Comparison of ENCODE assay signal across 8 cellular contexts in the genomic region with DNA sequence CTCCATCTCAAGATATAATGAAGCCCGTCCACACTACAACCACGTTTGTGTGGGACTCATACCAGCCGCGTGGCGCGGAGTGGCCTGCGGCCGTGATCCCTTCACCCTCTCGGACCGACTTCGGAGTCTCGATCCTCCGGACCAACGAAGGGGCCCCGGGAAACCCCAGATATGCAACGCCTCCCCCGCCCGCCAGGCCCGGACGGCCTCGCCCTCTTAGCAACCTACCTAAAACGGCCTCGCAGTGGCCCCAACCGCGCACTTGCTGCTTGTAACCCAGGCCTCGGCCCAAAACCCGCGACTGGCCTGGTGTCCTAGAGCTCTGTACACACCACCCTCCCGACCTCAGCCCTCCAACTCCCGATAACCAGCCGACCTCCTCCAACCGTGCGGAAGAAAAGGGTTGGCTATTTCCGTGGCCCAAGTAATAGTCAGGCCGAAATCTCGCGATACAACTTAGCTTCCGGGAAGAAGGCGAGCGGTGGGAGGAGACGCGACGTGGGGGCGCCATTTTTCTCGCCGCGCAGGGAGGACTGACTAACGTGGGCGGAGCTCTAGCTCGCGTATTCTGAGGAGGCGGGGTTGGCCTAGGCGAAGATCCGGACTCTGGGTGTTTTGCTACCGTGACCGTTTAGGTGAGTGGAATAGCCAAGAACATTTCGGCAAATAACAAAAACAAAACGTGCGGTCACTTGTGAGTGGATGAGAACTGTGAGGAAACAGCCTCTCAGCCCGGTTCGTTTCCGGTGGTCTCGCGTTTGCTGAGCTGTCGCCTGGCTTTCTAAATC.
DNase-seq lines count a peak whose midpoint lies in the region; ATAC-seq and TF ChIP-seq lines count a peak whose summit lies in the region.

A gene (plus strand): TSS at position 579 of the 788 bp plus-strand sequence. CDS start 5,722 bp downstream, outside the sequence.
A gene with protein sequence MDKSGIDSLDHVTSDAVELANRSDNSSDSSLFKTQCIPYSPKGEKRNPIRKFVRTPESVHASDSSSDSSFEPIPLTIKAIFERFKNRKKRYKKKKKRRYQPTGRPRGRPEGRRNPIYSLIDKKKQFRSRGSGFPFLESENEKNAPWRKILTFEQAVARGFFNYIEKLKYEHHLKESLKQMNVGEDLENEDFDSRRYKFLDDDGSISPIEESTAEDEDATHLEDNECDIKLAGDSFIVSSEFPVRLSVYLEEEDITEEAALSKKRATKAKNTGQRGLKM (minus strand): TSS at position 402 of the 788 bp plus-strand sequence. CDS start 2,191 bp downstream, outside the sequence.

- peak within 1 kb of the TSS; percentile 80 for H3K4me3 ChIP-seq in AG09309 (ENCODE audit: control insufficient read depth, low read depth, low read length)

- peak; percentile 91 for DNase-seq in AG09309 (ENCODE audit: low read depth)
- DNase-seq in NCI-H345 treated with DMSO at 0.1 percent for 48 hours (lab: John Stamatoyannopoulos, UW; ENCODE audit: unreplicated experiment) = peak; percentile 96
- peak; percentile 89 to 95 (median 92) for DNase-seq in activated CD4-positive, CD25-positive, alpha-beta regulatory T cell (lab: John Stamatoyannopoulos, UW)
- DNase-seq in central memory CD4-positive, alpha-beta T cell = peak; percentile 97
- peak; percentile 98 for DNase-seq in iris pigment epithelial cell (ENCODE audit: low read depth)
- peak; percentile 91 for DNase-seq in stimulated activated CD4-positive, alpha-beta T cell treated with anti-CD3 and anti-CD28 coated beads, Interleukin-12 subunit alpha, Interleukin-12 subunit beta, amount 100 ng/mL, for 4 hours

- ATAC-seq in GM19023 (IDR thresholded peaks at IDR 0.05; ENCODE audit: unreplicated experiment) (peak; percentile 83), HG03280 (IDR thresholded peaks at IDR 0.05; ENCODE audit: unreplicated experiment) (peak; percentile 90)

- TF ChIP-seq CTCF in AG09309 (IDR thresholded peaks at IDR 0.05; ENCODE audit: control insufficient read depth, insufficient read depth, low read depth, low read length, missing control alignments) = no peak

Comparison
In these comparisons a context has a peak if more than half of its experiments do, and no peak if none do; other contexts are left out.
1. Peak in every context shown above with its lines: DNase-seq, ATAC-seq and H3K4me3 ChIP-seq.